21 cellular contexts compared by ENCODE assay signal in the genomic region with DNA sequence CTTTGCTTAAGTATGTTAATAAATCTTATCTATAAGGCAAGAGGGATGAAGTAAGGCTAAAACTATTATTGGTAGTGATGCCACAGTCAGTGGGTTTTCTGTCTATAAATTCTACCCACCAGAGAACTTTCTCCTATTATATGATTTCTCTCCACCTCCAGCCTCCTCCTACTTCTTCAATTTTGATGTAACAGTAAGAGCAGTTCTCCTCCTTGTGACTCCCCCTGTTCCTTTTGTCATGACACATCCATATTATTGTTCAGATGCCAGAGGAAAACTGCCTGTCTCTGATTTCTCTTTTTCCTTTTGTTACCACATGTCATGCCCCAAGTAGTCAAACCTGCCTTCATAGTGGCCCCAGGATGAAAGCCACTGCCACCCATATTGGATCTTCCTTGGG. TPM values are rescaled to one million over a fixed set of nuclear protein-coding genes. Genes with fewer than 3 reads are reported as not detected.
DNase-seq lines count a peak whose midpoint lies in the region; ATAC-seq and TF ChIP-seq lines count a peak whose summit lies in the region.
"Had no signal": no experiment of that assay in that cellular context is flagged by ENCODE, and none has a peak within 500 bp of the region (broad histone marks: within the 10 kb centered on the region; RNA-seq: fewer than 3 reads in every experiment).

No MANE protein-coding gene starts in this region.

- no peak for ATAC-seq in HG03175 (IDR thresholded peaks at IDR 0.05; ENCODE audit: unreplicated experiment)
- ATAC-seq in GM19035 (IDR thresholded peaks at IDR 0.05; ENCODE audit: unreplicated experiment) = no peak
- ATAC-seq in T-helper 17 cell = no peak
- ATAC-seq: GM23338, HCT116 had no signal

- no peak for TF ChIP-seq POLR2A in stomach (IDR thresholded peaks at IDR 0.05)

- no peak overlapping the region for H3K4me3 Mint-ChIP-seq in T-helper 17 cell
- H3K4me3 Mint-ChIP-seq: CD4-positive, alpha-beta memory T cell; GM23338; H9; HFFc6 had no signal

- DNase-seq in ascending aorta (ENCODE audit: low spot score in 2 of 2) (no peak), coronary artery (ENCODE audit: low spot score) (no peak), stomach (no peak), tibial artery (no peak), GM03348 (ENCODE audit: low spot score) (no peak), T-helper 17 cell (no peak)
- DNase-seq: C1 segment of cervical spinal cord; Calu3; CD4-positive, alpha-beta memory T cell; COR-L47; DMS153; DND-41; H9; HFFc6 had no signal

- no peak for TF ChIP-seq EP300 in stomach (IDR thresholded peaks at IDR 0.05)

- H3K27me3 Mint-ChIP-seq in T-helper 17 cell = peaks cover 52% of the 10 kb centered on the region

- H3K36me3 ChIP-seq in ascending aorta (no peaks in the 10 kb centered on the region), stomach (no peaks in the 10 kb centered on the region), tibial artery (no peaks in the 10 kb centered on the region)

- H3K4me3 ChIP-seq in ascending aorta (no peak overlapping the region), coronary artery (no peak overlapping the region), stomach (no peak overlapping the region), tibial artery (no peak overlapping the region)
- H3K4me3 ChIP-seq: GM12878, GM23338 had no signal

- intact Hi-C loops in ascending aorta (cut with DNase I) (no loop called here), stomach (cut with DNase I; ENCODE audit: low total_unique reads) (no loop called here), tibial artery (cut with DNase I; ENCODE audit: low total_unique reads) (no loop called here)

- TF ChIP-seq CTCF in ascending aorta (IDR thresholded peaks at IDR 0.05) (no peak), coronary artery (IDR thresholded peaks at IDR 0.05) (no peak), stomach (IDR thresholded peaks at IDR 0.05) (no peak), tibial artery (IDR thresholded peaks at IDR 0.05) (no peak)

- H3K4me1 ChIP-seq in ascending aorta = peaks cover 6 to 31% of the 10 kb centered on the region in 2 donors
- H3K4me1 ChIP-seq in stomach = peaks cover 0 to 8% (median 2%) of the 10 kb centered on the region in 4 donors
- H3K4me1 ChIP-seq in tibial artery = peaks cover 0 to 72% (median 8%) of the 10 kb centered on the region in 4 donors

- H3K9me3 ChIP-seq in ascending aorta (no peaks in the 10 kb centered on the region), stomach (no peaks in the 10 kb centered on the region), tibial artery (no peaks in the 10 kb centered on the region), T-helper 17 cell (ENCODE audit: control insufficient read depth, low read length, poor library complexity, severe bottlenecking) (no peaks in the 10 kb centered on the region)

- no peaks in the 10 kb centered on the region for H3K36me3 Mint-ChIP-seq in T-helper 17 cell (ENCODE audit: low read depth)
- H3K36me3 Mint-ChIP-seq: CD4-positive, alpha-beta memory T cell had no signal

- H3K27ac Mint-ChIP-seq in T-helper 17 cell = no peak overlapping the region
- H3K27ac Mint-ChIP-seq: CD4-positive, alpha-beta memory T cell; GM23338; H9; HFFc6 had no signal

- peak overlapping the region; percentile 86 to 91 for H3K27ac ChIP-seq in ascending aorta
- H3K27ac ChIP-seq in coronary artery = peak overlapping the region; percentile 84 to 92
- H3K27ac ChIP-seq in stomach = peak overlapping the region in 3 of 5 donors; percentile 7 to 30 (median 16)
- peak overlapping the region; percentile 73 to 83 for H3K27ac ChIP-seq in tibial artery

- no peaks in the 10 kb centered on the region for H3K27me3 ChIP-seq in ascending aorta
- H3K27me3 ChIP-seq in stomach = no peaks in the 10 kb centered on the region
- H3K27me3 ChIP-seq in tibial artery = no peaks in the 10 kb centered on the region

- no peaks in the 10 kb centered on the region for H3K4me1 Mint-ChIP-seq in T-helper 17 cell
- H3K4me1 Mint-ChIP-seq: CD4-positive, alpha-beta memory T cell; H9 had no signal

RNA-seq across cellular contexts. Expression of a gene that starts 9.1 kb away (rescaled TPM):
- total RNA-seq in ascending aorta (83.4 TPM), stomach (10 to 100 TPM in 4 of 5 donors, 1 to 10 TPM in 1; 7.2 to 69.2 (median 19.1) TPM), T-helper 17 cell (not detected)
- 10 to 100 TPM; 14.1 to 42.0 (median 23.8) TPM for polyA plus RNA-seq in stomach
- total RNA-seq: A172; A673; CD4-positive, alpha-beta memory T cell; GM12878 had no signal

Comparison
In these comparisons a context has a peak if more than half of its experiments do, and no peak if none do; other contexts are left out.
1. H3K27ac ChIP-seq: peak in every context shown above with its lines; median percentile 88 in ascending aorta; 88 in coronary artery; 78 in tibial artery; 16 in stomach.
2. RNA of a gene that starts 9.1 kb away (total RNA-seq): 83.4 TPM in ascending aorta (single experiment) and 7.2 to 69.2 TPM in stomach; not detected in T-helper 17 cell; every median in the first group is over 4 times any median in the second.